1 cellular context compared by ENCODE assay signal in genomic region chr12:96710127-96710745, GRCh38.
TF ChIP-seq lines count a peak whose summit lies in the region.

No MANE protein-coding gene starts in this region.

TF ChIP-seq in WTC11, 78 proteins besides CTCF, POLR2A, EP300 and RAD21 (continued from another document):
- TF ChIP-seq ZSCAN18 (CRISPR knock-in tag; IDR thresholded peaks at IDR 0.05) (no peak), E2F5 (CRISPR knock-in tag; IDR thresholded peaks at IDR 0.05) (no peak), MAX (CRISPR knock-in tag; IDR thresholded peaks at IDR 0.05) (no peak), ZNF416 (CRISPR knock-in tag; IDR thresholded peaks at IDR 0.05) (no peak), ZNF138 (CRISPR knock-in tag; conservative IDR thresholded peaks at IDR 0.05) (no peak), ELF4 (CRISPR knock-in tag; IDR thresholded peaks at IDR 0.05; ENCODE audit: low read depth) (no peak), NR1H2 (CRISPR knock-in tag; IDR thresholded peaks at IDR 0.05) (no peak), TCF7 (CRISPR knock-in tag; IDR thresholded peaks at IDR 0.05; ENCODE audit: low read depth) (no peak), CREB1 (CRISPR knock-in tag; IDR thresholded peaks at IDR 0.05) (no peak), ZNF512 (CRISPR knock-in tag; IDR thresholded peaks at IDR 0.05; ENCODE audit: borderline replicate concordance) (no peak), ATF6 (CRISPR knock-in tag; IDR thresholded peaks at IDR 0.05) (no peak)
